ENCODE assay signal across 9 cellular contexts in the genomic region with DNA sequence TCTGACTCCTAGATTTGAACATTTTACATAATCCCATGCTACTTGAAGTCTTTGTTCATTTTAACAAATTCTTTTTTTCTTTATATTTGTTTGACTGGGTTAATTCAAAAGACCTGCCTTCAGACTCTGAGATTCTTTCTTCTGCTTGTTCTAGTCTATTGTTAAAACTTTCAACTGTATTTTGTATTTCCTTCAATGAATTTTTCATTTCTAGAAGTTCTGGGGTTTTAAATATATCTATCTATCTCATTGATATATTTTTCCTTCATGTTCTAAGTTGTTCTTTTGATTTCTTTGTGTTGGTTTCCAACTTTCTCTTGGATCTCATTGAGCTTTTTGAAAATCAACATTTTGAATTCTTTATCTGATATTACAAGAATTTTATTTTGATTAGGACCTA.
"Had no signal": no experiment of that assay in that cellular context is flagged by ENCODE, and none has a peak within 500 bp of the region (broad histone marks: within the 10 kb centered on the region; RNA-seq: fewer than 3 reads in every experiment).

No MANE protein-coding gene starts in this region.

- FAIRE-seq: H1, H54 had no signal

- H3K4me2 ChIP-seq: GM23338 had no signal

- DNase-seq: H9, HCEC 1CT, HFFc6, IMR-90, KBM-7 had no signal

- H2AFZ ChIP-seq: GM23338 had no signal

- H3K4me3 ChIP-seq: GM23338 had no signal

- H3K27ac ChIP-seq: HL-60 had no signal

- ATAC-seq: GM23338 had no signal
